In genomic region chr3:34463414-34463813, GRCh38 we compare ENCODE assay signal across 9 cellular contexts.
"Had no signal": no experiment of that assay in that cellular context is flagged by ENCODE, and none has a peak within 500 bp of the region (broad histone marks: within the 10 kb centered on the region; RNA-seq: fewer than 3 reads in every experiment).

No MANE protein-coding gene starts in this region.

- H3K4me3 ChIP-seq: GM23248, HAP-1 had no signal

- H3K27ac ChIP-seq: GM23248, HL-60 had no signal

- H3K36me3 ChIP-seq: HAP-1 had no signal

- DNase-seq: GM23248, GOT3, H7, HFFc6, IMR-90, KBM-7 had no signal

- H3K9ac ChIP-seq: GM23248 had no signal

- ATAC-seq: HCT116 had no signal

- H3K9me3 ChIP-seq: HAP-1 had no signal

- H3K4me1 ChIP-seq: HAP-1 had no signal

- H2AFZ ChIP-seq: GM23248 had no signal
